2 cellular contexts compared by ENCODE assay signal in the genomic region with DNA sequence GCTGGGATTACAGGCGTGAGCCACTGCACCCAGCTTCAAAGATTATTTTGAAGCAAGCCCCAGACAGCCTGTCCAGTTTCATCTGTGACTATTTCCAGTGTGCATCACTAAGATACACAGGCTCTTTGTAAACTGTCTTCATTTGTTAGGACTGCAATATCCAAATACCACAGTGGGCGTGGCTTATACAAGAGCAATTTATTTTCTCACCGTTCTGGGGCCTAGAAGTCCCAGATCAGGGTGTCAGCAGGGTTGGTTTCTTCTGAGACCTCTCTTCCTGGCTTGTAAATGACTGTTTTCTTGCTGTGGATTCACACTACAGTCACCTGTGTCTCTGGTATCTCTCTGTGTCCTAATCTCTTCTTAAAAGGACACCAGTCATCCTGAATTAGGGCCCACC.
TF ChIP-seq lines count a peak whose summit lies in the region.

No MANE protein-coding gene starts in this region.

TF ChIP-seq in IMR-90, 13 proteins besides CTCF, POLR2A, EP300 and RAD21:
- TF ChIP-seq CEBPB (IDR thresholded peaks at IDR 0.05; ENCODE audit: low read depth, low read length) = no peak
- no peak for TF ChIP-seq MAFK (IDR thresholded peaks at IDR 0.05; ENCODE audit: low read depth, low read length)
- TF ChIP-seq MXI1 (IDR thresholded peaks at IDR 0.05; ENCODE audit: borderline replicate concordance, low read depth, low read length) = no peak
- TF ChIP-seq FOS (IDR thresholded peaks at IDR 0.05; ENCODE audit: low read depth, low read length) = no peak
- no peak for TF ChIP-seq RCOR1 (IDR thresholded peaks at IDR 0.05; ENCODE audit: insufficient replicate concordance, low read length)
- TF ChIP-seq, protein P1, sequence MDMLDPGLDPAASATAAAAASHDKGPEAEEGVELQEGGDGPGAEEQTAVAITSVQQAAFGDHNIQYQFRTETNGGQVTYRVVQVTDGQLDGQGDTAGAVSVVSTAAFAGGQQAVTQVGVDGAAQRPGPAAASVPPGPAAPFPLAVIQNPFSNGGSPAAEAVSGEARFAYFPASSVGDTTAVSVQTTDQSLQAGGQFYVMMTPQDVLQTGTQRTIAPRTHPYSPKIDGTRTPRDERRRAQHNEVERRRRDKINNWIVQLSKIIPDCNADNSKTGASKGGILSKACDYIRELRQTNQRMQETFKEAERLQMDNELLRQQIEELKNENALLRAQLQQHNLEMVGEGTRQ (IDR thresholded peaks at IDR 0.05; ENCODE audit: low read depth, low read length) = no peak
- no peak for TF ChIP-seq NFE2L2 (IDR thresholded peaks at IDR 0.05; ENCODE audit: low read depth, low read length)

TF ChIP-seq in SK-N-SH, 30 proteins besides CTCF, POLR2A, EP300 and RAD21:
- TF ChIP-seq EZH2phosphoT487 (IDR thresholded peaks at IDR 0.05; ENCODE audit: borderline replicate concordance, low read depth) (no peak), RFX5 (IDR thresholded peaks at IDR 0.05; ENCODE audit: low read length) (no peak), NFIC (IDR thresholded peaks at IDR 0.05; ENCODE audit: borderline replicate concordance) (no peak), CHD2 (IDR thresholded peaks at IDR 0.05; ENCODE audit: low read length, partially characterized antibody) (no peak), GATA2 (CRISPR knock-in tag; IDR thresholded peaks at IDR 0.05) (no peak), FOXM1 (IDR thresholded peaks at IDR 0.05; ENCODE audit: low read depth) (no peak), GABPA (IDR thresholded peaks at IDR 0.05; ENCODE audit: low read depth) (no peak), TEAD4 (IDR thresholded peaks at IDR 0.05; ENCODE audit: borderline replicate concordance, insufficient read depth) (no peak), YY1 (IDR thresholded peaks at IDR 0.05; ENCODE audit: low read depth) (no peak), FOSL2 (IDR thresholded peaks at IDR 0.05; ENCODE audit: borderline replicate concordance, low read depth) (no peak), TAF1 (IDR thresholded peaks at IDR 0.05; ENCODE audit: borderline replicate concordance, low read depth, low read length) (no peak), RCOR1 (IDR thresholded peaks at IDR 0.05; ENCODE audit: low read length) (no peak), TCF12 (IDR thresholded peaks at IDR 0.05) (no peak), JUND (IDR thresholded peaks at IDR 0.05) (no peak)
- TF ChIP-seq, protein P2, sequence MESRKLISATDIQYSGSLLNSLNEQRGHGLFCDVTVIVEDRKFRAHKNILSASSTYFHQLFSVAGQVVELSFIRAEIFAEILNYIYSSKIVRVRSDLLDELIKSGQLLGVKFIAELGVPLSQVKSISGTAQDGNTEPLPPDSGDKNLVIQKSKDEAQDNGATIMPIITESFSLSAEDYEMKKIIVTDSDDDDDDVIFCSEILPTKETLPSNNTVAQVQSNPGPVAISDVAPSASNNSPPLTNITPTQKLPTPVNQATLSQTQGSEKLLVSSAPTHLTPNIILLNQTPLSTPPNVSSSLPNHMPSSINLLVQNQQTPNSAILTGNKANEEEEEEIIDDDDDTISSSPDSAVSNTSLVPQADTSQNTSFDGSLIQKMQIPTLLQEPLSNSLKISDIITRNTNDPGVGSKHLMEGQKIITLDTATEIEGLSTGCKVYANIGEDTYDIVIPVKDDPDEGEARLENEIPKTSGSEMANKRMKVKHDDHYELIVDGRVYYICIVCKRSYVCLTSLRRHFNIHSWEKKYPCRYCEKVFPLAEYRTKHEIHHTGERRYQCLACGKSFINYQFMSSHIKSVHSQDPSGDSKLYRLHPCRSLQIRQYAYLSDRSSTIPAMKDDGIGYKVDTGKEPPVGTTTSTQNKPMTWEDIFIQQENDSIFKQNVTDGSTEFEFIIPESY (IDR thresholded peaks at IDR 0.05; ENCODE audit: borderline replicate concordance, low read depth) = no peak
- TF ChIP-seq, protein P3, sequence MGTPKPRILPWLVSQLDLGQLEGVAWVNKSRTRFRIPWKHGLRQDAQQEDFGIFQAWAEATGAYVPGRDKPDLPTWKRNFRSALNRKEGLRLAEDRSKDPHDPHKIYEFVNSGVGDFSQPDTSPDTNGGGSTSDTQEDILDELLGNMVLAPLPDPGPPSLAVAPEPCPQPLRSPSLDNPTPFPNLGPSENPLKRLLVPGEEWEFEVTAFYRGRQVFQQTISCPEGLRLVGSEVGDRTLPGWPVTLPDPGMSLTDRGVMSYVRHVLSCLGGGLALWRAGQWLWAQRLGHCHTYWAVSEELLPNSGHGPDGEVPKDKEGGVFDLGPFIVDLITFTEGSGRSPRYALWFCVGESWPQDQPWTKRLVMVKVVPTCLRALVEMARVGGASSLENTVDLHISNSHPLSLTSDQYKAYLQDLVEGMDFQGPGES (IDR thresholded peaks at IDR 0.05; ENCODE audit: low read depth, low read length) = no peak
- TF ChIP-seq, protein P4, sequence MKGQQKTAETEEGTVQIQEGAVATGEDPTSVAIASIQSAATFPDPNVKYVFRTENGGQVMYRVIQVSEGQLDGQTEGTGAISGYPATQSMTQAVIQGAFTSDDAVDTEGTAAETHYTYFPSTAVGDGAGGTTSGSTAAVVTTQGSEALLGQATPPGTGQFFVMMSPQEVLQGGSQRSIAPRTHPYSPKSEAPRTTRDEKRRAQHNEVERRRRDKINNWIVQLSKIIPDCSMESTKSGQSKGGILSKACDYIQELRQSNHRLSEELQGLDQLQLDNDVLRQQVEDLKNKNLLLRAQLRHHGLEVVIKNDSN (IDR thresholded peaks at IDR 0.05; ENCODE audit: borderline replicate concordance, low read depth) = no peak
- TF ChIP-seq, protein P5, sequence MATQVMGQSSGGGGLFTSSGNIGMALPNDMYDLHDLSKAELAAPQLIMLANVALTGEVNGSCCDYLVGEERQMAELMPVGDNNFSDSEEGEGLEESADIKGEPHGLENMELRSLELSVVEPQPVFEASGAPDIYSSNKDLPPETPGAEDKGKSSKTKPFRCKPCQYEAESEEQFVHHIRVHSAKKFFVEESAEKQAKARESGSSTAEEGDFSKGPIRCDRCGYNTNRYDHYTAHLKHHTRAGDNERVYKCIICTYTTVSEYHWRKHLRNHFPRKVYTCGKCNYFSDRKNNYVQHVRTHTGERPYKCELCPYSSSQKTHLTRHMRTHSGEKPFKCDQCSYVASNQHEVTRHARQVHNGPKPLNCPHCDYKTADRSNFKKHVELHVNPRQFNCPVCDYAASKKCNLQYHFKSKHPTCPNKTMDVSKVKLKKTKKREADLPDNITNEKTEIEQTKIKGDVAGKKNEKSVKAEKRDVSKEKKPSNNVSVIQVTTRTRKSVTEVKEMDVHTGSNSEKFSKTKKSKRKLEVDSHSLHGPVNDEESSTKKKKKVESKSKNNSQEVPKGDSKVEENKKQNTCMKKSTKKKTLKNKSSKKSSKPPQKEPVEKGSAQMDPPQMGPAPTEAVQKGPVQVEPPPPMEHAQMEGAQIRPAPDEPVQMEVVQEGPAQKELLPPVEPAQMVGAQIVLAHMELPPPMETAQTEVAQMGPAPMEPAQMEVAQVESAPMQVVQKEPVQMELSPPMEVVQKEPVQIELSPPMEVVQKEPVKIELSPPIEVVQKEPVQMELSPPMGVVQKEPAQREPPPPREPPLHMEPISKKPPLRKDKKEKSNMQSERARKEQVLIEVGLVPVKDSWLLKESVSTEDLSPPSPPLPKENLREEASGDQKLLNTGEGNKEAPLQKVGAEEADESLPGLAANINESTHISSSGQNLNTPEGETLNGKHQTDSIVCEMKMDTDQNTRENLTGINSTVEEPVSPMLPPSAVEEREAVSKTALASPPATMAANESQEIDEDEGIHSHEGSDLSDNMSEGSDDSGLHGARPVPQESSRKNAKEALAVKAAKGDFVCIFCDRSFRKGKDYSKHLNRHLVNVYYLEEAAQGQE (IDR thresholded peaks at IDR 0.05; ENCODE audit: low read depth, low read length) = no peak
- TF ChIP-seq, protein P6, sequence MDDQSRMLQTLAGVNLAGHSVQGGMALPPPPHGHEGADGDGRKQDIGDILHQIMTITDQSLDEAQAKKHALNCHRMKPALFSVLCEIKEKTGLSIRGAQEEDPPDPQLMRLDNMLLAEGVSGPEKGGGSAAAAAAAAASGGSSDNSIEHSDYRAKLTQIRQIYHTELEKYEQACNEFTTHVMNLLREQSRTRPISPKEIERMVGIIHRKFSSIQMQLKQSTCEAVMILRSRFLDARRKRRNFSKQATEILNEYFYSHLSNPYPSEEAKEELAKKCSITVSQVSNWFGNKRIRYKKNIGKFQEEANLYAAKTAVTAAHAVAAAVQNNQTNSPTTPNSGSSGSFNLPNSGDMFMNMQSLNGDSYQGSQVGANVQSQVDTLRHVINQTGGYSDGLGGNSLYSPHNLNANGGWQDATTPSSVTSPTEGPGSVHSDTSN (IDR thresholded peaks at IDR 0.05) = no peak
- TF ChIP-seq, protein P1 (IDR thresholded peaks at IDR 0.05; ENCODE audit: borderline replicate concordance, low read depth, low read length) = no peak
